Comparison of ENCODE assay signal across 1 cellular context in the genomic region with DNA sequence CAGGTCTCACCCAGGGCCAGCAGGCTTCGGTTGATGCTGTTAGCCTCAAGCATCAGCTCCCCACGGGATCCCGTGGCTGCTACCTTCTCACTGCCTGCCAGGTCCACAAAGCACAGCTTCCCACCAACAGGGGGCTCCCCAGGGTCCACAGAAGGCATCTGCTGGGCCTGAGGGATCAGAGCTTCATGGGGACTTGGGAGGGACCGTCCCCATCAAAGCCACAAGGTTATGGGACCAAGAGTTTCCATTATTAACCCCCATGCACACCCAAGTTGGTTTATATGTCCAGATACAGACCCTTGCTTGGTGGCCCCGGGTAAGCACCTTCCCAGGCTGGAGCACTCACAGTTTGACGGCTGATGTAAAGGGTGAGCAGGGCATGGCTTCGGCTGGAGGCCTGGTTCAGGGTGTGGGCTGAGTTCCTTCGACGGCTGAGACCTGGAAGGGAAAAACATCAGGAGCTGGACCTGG.
TF ChIP-seq lines count a peak whose summit lies in the region.

No MANE protein-coding gene starts in this region.

TF ChIP-seq in HCT116, 20 proteins besides CTCF, POLR2A, EP300 and RAD21:
- no peak for TF ChIP-seq TCF7L2 (IDR thresholded peaks at IDR 0.05; ENCODE audit: borderline replicate concordance, extremely low read depth, insufficient read depth, insufficient read length)
- TF ChIP-seq, protein P1, sequence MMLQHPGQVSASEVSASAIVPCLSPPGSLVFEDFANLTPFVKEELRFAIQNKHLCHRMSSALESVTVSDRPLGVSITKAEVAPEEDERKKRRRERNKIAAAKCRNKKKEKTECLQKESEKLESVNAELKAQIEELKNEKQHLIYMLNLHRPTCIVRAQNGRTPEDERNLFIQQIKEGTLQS (IDR thresholded peaks at IDR 0.05), result no peak
- no peak for TF ChIP-seq ZFX (IDR thresholded peaks at IDR 0.05)
- TF ChIP-seq YY1 (IDR thresholded peaks at IDR 0.05; ENCODE audit: extremely low read depth, insufficient replicate concordance, low read depth, low read length), result no peak
- TF ChIP-seq EGR1 (IDR thresholded peaks at IDR 0.05; ENCODE audit: low read depth), result no peak
- TF ChIP-seq JUND (IDR thresholded peaks at IDR 0.05), result no peak
- no peak for TF ChIP-seq SIN3A (IDR thresholded peaks at IDR 0.05; ENCODE audit: low read depth)
- no peak for TF ChIP-seq ZNF274 (IDR thresholded peaks at IDR 0.05; ENCODE audit: low read depth, low read length)
- TF ChIP-seq, protein P2, sequence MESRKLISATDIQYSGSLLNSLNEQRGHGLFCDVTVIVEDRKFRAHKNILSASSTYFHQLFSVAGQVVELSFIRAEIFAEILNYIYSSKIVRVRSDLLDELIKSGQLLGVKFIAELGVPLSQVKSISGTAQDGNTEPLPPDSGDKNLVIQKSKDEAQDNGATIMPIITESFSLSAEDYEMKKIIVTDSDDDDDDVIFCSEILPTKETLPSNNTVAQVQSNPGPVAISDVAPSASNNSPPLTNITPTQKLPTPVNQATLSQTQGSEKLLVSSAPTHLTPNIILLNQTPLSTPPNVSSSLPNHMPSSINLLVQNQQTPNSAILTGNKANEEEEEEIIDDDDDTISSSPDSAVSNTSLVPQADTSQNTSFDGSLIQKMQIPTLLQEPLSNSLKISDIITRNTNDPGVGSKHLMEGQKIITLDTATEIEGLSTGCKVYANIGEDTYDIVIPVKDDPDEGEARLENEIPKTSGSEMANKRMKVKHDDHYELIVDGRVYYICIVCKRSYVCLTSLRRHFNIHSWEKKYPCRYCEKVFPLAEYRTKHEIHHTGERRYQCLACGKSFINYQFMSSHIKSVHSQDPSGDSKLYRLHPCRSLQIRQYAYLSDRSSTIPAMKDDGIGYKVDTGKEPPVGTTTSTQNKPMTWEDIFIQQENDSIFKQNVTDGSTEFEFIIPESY (IDR thresholded peaks at IDR 0.05; ENCODE audit: extremely low read depth, insufficient replicate concordance, low read length), result no peak
- TF ChIP-seq CBX3 (IDR thresholded peaks at IDR 0.05; ENCODE audit: low read depth), result no peak
- no peak for TF ChIP-seq EZH2 (IDR thresholded peaks at IDR 0.05)
- TF ChIP-seq, protein P3, sequence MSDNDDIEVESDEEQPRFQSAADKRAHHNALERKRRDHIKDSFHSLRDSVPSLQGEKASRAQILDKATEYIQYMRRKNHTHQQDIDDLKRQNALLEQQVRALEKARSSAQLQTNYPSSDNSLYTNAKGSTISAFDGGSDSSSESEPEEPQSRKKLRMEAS (IDR thresholded peaks at IDR 0.05), result no peak
- TF ChIP-seq, protein P4, sequence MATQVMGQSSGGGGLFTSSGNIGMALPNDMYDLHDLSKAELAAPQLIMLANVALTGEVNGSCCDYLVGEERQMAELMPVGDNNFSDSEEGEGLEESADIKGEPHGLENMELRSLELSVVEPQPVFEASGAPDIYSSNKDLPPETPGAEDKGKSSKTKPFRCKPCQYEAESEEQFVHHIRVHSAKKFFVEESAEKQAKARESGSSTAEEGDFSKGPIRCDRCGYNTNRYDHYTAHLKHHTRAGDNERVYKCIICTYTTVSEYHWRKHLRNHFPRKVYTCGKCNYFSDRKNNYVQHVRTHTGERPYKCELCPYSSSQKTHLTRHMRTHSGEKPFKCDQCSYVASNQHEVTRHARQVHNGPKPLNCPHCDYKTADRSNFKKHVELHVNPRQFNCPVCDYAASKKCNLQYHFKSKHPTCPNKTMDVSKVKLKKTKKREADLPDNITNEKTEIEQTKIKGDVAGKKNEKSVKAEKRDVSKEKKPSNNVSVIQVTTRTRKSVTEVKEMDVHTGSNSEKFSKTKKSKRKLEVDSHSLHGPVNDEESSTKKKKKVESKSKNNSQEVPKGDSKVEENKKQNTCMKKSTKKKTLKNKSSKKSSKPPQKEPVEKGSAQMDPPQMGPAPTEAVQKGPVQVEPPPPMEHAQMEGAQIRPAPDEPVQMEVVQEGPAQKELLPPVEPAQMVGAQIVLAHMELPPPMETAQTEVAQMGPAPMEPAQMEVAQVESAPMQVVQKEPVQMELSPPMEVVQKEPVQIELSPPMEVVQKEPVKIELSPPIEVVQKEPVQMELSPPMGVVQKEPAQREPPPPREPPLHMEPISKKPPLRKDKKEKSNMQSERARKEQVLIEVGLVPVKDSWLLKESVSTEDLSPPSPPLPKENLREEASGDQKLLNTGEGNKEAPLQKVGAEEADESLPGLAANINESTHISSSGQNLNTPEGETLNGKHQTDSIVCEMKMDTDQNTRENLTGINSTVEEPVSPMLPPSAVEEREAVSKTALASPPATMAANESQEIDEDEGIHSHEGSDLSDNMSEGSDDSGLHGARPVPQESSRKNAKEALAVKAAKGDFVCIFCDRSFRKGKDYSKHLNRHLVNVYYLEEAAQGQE (IDR thresholded peaks at IDR 0.05; ENCODE audit: low read depth), result no peak
- TF ChIP-seq ELF1 (IDR thresholded peaks at IDR 0.05; ENCODE audit: borderline replicate concordance, low read depth), result no peak
- TF ChIP-seq SRF (IDR thresholded peaks at IDR 0.05; ENCODE audit: low read depth), result no peak
TF ChIP-seq in HCT116: peak in this region for 0.
